9 cellular contexts compared by ENCODE assay signal in the genomic region with DNA sequence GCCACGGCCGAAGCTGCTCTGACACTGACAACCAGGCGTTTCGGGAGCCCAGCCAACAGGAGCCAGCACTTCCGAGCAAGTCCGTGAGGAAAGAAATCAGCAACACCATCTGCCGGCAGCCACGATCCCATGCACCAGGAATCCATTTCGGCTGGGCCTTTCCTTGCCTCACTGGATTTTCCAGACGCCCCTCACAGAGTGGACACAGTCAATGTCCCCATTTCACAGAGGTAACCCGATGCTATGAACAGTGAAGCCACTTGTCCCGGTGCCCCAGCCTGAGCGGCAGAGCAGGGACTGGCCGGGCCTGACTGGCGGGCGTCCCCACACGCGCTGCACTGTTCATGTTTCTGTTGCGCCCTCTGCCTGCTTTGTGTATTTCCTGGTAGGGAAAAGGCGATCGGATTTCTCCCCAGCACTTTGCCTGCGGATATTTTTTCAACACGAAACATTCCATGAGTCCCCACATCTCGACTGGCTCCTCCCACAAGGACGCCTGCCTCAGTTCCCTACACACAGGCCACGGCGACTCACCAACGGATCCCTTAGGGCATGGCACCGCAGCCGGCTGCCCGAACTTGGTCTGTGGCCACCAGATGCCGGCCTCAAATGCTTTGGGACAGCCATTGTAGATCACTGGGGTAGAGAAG. TPM values are rescaled to one million over a fixed set of nuclear protein-coding genes. Genes with fewer than 3 reads are reported as not detected.
DNase-seq lines count a peak whose midpoint lies in the region; ATAC-seq and TF ChIP-seq lines count a peak whose summit lies in the region.
"Had no signal": no experiment of that assay in that cellular context is flagged by ENCODE, and none has a peak within 500 bp of the region (broad histone marks: within the 10 kb centered on the region; RNA-seq: fewer than 3 reads in every experiment).

No MANE protein-coding gene starts in this region.

- no peak overlapping the region for H3K27ac ChIP-seq in IMR-90 (ENCODE audit: insufficient read depth, low read length)

- POLR2A ChIA-PET in IMR-90 (lab: Charles Lee; ENCODE audit: unreplicated experiment) = no interaction called here

- H4K20me1 ChIP-seq in IMR-90 (ENCODE audit: insufficient read depth, low read length) = no peaks in the 10 kb centered on the region

- no peaks in the 10 kb centered on the region for H3K36me3 ChIP-seq in IMR-90 (ENCODE audit: control insufficient read depth, insufficient read depth, low read length)
- H3K36me3 ChIP-seq in adipocyte (ENCODE audit: control insufficient read depth, insufficient read depth, low read length, severe bottlenecking) = no peaks in the 10 kb centered on the region

- H3K4ac ChIP-seq in IMR-90 (ENCODE audit: low read depth, low read length) = no peak overlapping the region

- H3K9me1 ChIP-seq in IMR-90 (ENCODE audit: insufficient read depth, low read length) = no peaks in the 10 kb centered on the region

- H3K27me3 ChIP-seq in IMR-90 (ENCODE audit: control insufficient read depth, insufficient read depth, low read length) = no peaks in the 10 kb centered on the region; the same call in 1 of the 2 replicates
- H3K27me3 ChIP-seq in adipocyte (replicated peaks; ENCODE audit: control insufficient read depth, insufficient read depth, low read length) = peaks cover 24% of the 10 kb centered on the region

- H3K9me3 ChIP-seq in IMR-90 (ENCODE audit: control insufficient read depth, insufficient read depth, low read length) (no peaks in the 10 kb centered on the region), adipocyte (ENCODE audit: control insufficient read depth, low read length) (no peaks in the 10 kb centered on the region)

- H3K4me2 ChIP-seq in IMR-90 (ENCODE audit: low read depth, low read length) = peak overlapping the region; percentile 65

- H3K79me1 ChIP-seq in IMR-90 (ENCODE audit: low read depth in 1 of 2, low read length in 2 of 2) = no peaks in the 10 kb centered on the region

- dilution Hi-C loops in IMR-90 (cut with HindIII; ENCODE audit: low sequenced_read_pairs, unreplicated experiment) = no loop called here

- H3K9ac ChIP-seq in IMR-90 (ENCODE audit: low read depth, low read length) (no peak overlapping the region), adipocyte (ENCODE audit: low read length) (peak overlapping the region; percentile 61)

- H3K56ac ChIP-seq in IMR-90 (ENCODE audit: extremely low read depth, insufficient read depth, low read length) = peak overlapping the region; percentile 10

- no peak overlapping the region for H2BK20ac ChIP-seq in IMR-90 (ENCODE audit: low read depth, low read length)

- H3K14ac ChIP-seq in IMR-90 (replicated peaks; ENCODE audit: low read depth, low read length) = no peak overlapping the region

- intact Hi-C loops in IMR-90 (cut with micrococcal nuclease) = loop anchor here (10.0 kb wide), 1 partner anchor 134 kb away; no protein-coding TSS in a partner anchor

- no TSS peak for BruUV-seq in IMR-90 (replicated peaks; lab: Mats Ljungman, UMichigan)

- CTCF ChIA-PET in IMR-90 (lab: Yijun Ruan, JAX) = interaction anchor here (1.7 kb wide), 1 partner anchor 23 kb away, joined by 10 read pairs; no protein-coding TSS in a partner anchor

- TF ChIP-seq RAD21 in IMR-90 (IDR thresholded peaks at IDR 0.05; ENCODE audit: low read length) = peak; percentile 53

- H2AK5ac ChIP-seq in IMR-90 (ENCODE audit: low read depth, low read length) = no peak overlapping the region

- H3K23ac ChIP-seq in IMR-90 (ENCODE audit: low read depth, low read length) = no peak overlapping the region

- H2AFZ ChIP-seq in IMR-90 (replicated peaks; ENCODE audit: low read length, poor library complexity) = peak overlapping the region; percentile 85

- no peak overlapping the region for H4K91ac ChIP-seq in IMR-90 (ENCODE audit: insufficient read depth, low read depth, low read length)

- H3K18ac ChIP-seq in IMR-90 (ENCODE audit: low read depth, low read length) = no peak overlapping the region

- H3K4me3 ChIP-seq in IMR-90 (ENCODE audit: insufficient read depth, low read depth, low read length) (no peak overlapping the region), adipocyte (ENCODE audit: low read length) (peak overlapping the region; percentile 57)

- H2BK5ac ChIP-seq in IMR-90 (ENCODE audit: low read depth, low read length, poor library complexity, severe bottlenecking) = no peak overlapping the region

- in situ Hi-C loops in IMR-90 (cut with MboI; ENCODE audit: low sequenced_read_pairs) = no loop called here

- H2BK15ac ChIP-seq in IMR-90 (ENCODE audit: low read depth, low read length) = no peak overlapping the region; the same call in 2 of the 3 replicates

- peak; percentile 90 for ATAC-seq in IMR-90 (ENCODE audit: low read depth)
- no peak for ATAC-seq in GM21619 (IDR thresholded peaks at IDR 0.05; ENCODE audit: unreplicated experiment)
- ATAC-seq in GM18517 (IDR thresholded peaks at IDR 0.05; ENCODE audit: unreplicated experiment) = no peak
- ATAC-seq: HCT116 had no signal

- TF ChIP-seq CTCF in IMR-90 (conservative IDR thresholded peaks at IDR 0.05; ENCODE audit: low read depth, low read length) = peak; percentile 59

- no peak overlapping the region for H4K5ac ChIP-seq in IMR-90 (ENCODE audit: low read depth, low read length)

- no peaks in the 10 kb centered on the region for H3K4me1 ChIP-seq in IMR-90 (ENCODE audit: control insufficient read depth, insufficient read depth, low read length)
- H3K4me1 ChIP-seq in adipocyte (ENCODE audit: control insufficient read depth, insufficient read depth, low read length) = peaks cover 7% of the 10 kb centered on the region

- H2BK120ac ChIP-seq in IMR-90 (ENCODE audit: low read depth, low read length) = peak overlapping the region; percentile 47; the same call in 1 of the 2 replicates

- H2AK9ac ChIP-seq in IMR-90 (replicated peaks; ENCODE audit: low read depth, low read length, poor library complexity) = peak overlapping the region; percentile 23

- TF ChIP-seq POLR2A in IMR-90 (IDR thresholded peaks at IDR 0.05; ENCODE audit: low read depth, low read length) = no peak

- WGBS in IMR-90 (ENCODE audit: extremely low coverage in 2 of 2, insufficient read length in 1 of 2), 2 experiments = 51% methylated on average over 11 of the region's 32 CpGs; no CpG with 5 or more reads in 1 of the 2 experiments

- DNase-seq in IMR-90 (peak; percentile 65), adipocyte (ENCODE audit: low read depth) (peak; percentile 92), hippocampal formation (lab: John Stamatoyannopoulos, UW) (peak; percentile 0 to 14), stromal cell of bone marrow (ENCODE audit: low read depth) (peak; percentile 65), OCI-M1 (lab: John Stamatoyannopoulos, UW) (no peak)
- no peak for DNase-seq in activated naive CD4-positive, alpha-beta T cell treated with anti-CD3 and anti-CD28 coated beads, Interleukin-2, amount 50 U/mL, for 16 hours

- H4K8ac ChIP-seq in IMR-90 (ENCODE audit: low read depth in 2 of 2, low read length in 2 of 2) = peak overlapping the region in 1 of 2 experiments; percentile 71; a peak in 1 of 4 replicates

TF ChIP-seq in IMR-90, 13 proteins besides CTCF, POLR2A, EP300 and RAD21:
- TF ChIP-seq SMC3 (IDR thresholded peaks at IDR 0.05; ENCODE audit: low read depth, low read length) = peak; percentile 46
- no peak for TF ChIP-seq RFX5 (IDR thresholded peaks at IDR 0.05; ENCODE audit: low read depth, low read length)

RNA-seq across cellular contexts. Expression of a gene that starts 55.3 kb away (rescaled TPM):
- 19.0 and 21.7 TPM in 2 replicates for total RNA-seq in IMR-90 (2012; rRNA removed)
- polyA plus RNA-seq in IMR-90 (2012; rRNA removed) = 32.7 and 36.4 TPM in 2 replicates
- polyA plus RNA-seq in IMR-90 (2012; cell fraction: cytosol; rRNA removed) = 20.9 and 21.6 TPM in 2 replicates
- 124 and 170 TPM in 2 replicates for polyA plus RNA-seq in IMR-90 (2012; cell fraction: nucleus; rRNA removed; ENCODE audit: low replicate concordance)

Comparison
In these comparisons a context has a peak if more than half of its experiments do, and no peak if none do; other contexts are left out.
1. DNase-seq: peak in IMR-90 (single experiment), adipocyte (single experiment), hippocampal formation (2 of 2) and stromal cell of bone marrow (single experiment); none in OCI-M1 (single experiment) and activated naive CD4-positive, alpha-beta T cell treated with anti-CD3 and anti-CD28 coated beads, Interleukin-2, amount 50 U/mL, for 16 hours (single experiment).